ENCODE assay signal across 1 cellular context in the genomic region with DNA sequence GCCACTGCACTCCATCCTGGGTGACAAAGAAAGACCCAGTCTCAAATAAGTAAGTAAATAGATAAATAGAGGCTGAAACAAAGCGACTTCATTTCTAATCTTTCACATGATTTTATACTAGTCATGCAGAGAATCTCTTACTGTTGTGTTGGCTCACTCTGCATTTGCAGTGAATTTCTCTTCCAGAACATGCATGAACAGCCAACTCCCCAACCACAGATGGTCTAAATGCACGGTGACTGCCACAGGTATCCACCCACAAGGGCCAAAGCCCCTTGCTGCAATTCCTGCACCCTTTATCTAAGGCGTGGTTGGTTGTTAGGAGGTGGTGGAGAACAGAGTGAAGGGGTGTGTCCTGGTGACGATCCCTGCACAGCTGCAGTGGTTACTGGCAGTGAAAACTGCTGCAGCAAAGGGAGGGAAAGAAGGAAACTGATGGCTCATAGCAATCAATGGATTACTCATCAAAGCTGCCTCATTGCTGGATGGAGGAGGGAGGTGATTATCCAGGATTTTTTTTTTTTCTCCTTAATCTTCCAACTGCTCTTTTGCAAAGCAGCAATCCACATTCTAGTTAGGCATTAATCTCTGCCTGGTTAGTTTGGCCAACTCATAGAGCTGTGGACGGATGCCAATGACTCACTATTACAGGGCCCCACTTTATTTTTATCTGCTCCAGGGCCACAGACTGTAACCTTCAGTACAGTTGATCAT.
A peak's percentile ranks its signal among the peaks of the same experiment; 100 is the strongest.
TF ChIP-seq lines count a peak whose summit lies in the region.

No MANE protein-coding gene starts in this region.

TF ChIP-seq in GM12878, 131 proteins besides CTCF, POLR2A, EP300 and RAD21 (continued from another document and continues in another):
- TF ChIP-seq, protein P1, sequence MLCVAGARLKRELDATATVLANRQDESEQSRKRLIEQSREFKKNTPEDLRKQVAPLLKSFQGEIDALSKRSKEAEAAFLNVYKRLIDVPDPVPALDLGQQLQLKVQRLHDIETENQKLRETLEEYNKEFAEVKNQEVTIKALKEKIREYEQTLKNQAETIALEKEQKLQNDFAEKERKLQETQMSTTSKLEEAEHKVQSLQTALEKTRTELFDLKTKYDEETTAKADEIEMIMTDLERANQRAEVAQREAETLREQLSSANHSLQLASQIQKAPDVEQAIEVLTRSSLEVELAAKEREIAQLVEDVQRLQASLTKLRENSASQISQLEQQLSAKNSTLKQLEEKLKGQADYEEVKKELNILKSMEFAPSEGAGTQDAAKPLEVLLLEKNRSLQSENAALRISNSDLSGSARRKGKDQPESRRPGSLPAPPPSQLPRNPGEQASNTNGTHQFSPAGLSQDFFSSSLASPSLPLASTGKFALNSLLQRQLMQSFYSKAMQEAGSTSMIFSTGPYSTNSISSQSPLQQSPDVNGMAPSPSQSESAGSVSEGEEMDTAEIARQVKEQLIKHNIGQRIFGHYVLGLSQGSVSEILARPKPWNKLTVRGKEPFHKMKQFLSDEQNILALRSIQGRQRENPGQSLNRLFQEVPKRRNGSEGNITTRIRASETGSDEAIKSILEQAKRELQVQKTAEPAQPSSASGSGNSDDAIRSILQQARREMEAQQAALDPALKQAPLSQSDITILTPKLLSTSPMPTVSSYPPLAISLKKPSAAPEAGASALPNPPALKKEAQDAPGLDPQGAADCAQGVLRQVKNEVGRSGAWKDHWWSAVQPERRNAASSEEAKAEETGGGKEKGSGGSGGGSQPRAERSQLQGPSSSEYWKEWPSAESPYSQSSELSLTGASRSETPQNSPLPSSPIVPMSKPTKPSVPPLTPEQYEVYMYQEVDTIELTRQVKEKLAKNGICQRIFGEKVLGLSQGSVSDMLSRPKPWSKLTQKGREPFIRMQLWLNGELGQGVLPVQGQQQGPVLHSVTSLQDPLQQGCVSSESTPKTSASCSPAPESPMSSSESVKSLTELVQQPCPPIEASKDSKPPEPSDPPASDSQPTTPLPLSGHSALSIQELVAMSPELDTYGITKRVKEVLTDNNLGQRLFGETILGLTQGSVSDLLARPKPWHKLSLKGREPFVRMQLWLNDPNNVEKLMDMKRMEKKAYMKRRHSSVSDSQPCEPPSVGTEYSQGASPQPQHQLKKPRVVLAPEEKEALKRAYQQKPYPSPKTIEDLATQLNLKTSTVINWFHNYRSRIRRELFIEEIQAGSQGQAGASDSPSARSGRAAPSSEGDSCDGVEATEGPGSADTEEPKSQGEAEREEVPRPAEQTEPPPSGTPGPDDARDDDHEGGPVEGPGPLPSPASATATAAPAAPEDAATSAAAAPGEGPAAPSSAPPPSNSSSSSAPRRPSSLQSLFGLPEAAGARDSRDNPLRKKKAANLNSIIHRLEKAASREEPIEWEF (IDR thresholded peaks at IDR 0.05; ENCODE audit: insufficient replicate concordance, low read depth, low read length): no peak
- TF ChIP-seq KDM1A (IDR thresholded peaks at IDR 0.05; ENCODE audit: borderline replicate concordance) (no peak), ASH2L (IDR thresholded peaks at IDR 0.05; ENCODE audit: borderline replicate concordance, low read depth) (no peak), SMAD5 (IDR thresholded peaks at IDR 0.05; ENCODE audit: low read depth) (no peak), IKZF2 (IDR thresholded peaks at IDR 0.05) (peak; percentile 33 to 37; a peak in 3 of 4 replicates), ESRRA (IDR thresholded peaks at IDR 0.05; ENCODE audit: low read length) (no peak), NRF1 (conservative IDR thresholded peaks at IDR 0.05; ENCODE audit: low read depth, low read length) (no peak), BRCA1 (IDR thresholded peaks at IDR 0.05; ENCODE audit: low read depth, low read length) (no peak), POLR2AphosphoS5 (IDR thresholded peaks at IDR 0.05; ENCODE audit: low read length) (no peak), YBX1 (IDR thresholded peaks at IDR 0.05) (no peak), SP1 (IDR thresholded peaks at IDR 0.05; ENCODE audit: low read depth, low read length) (no peak), CREM (IDR thresholded peaks at IDR 0.05; ENCODE audit: low read depth) (0 out of 2 replicates have a peak, but pooled peaks have one; percentile 20), ZNF274 (IDR thresholded peaks at IDR 0.05; ENCODE audit: insufficient read depth, insufficient read length) (no peak), BACH1 (IDR thresholded peaks at IDR 0.05; ENCODE audit: borderline replicate concordance) (no peak), NBN (IDR thresholded peaks at IDR 0.05) (no peak), CHD2 (IDR thresholded peaks at IDR 0.05; ENCODE audit: borderline replicate concordance, low read depth, low read length) (no peak), FOXM1 (IDR thresholded peaks at IDR 0.05; ENCODE audit: low read depth, low read length) (no peak), SREBF2 (IDR thresholded peaks at IDR 0.05; ENCODE audit: low read length) (no peak), RB1 (IDR thresholded peaks at IDR 0.05; ENCODE audit: borderline replicate concordance) (no peak), NFYA (IDR thresholded peaks at IDR 0.05; ENCODE audit: borderline replicate concordance, low read depth, low read length) (no peak), NR2C1 (IDR thresholded peaks at IDR 0.05) (no peak), SMARCA5 (IDR thresholded peaks at IDR 0.05) (0 out of 2 replicates have a peak, but pooled peaks have one; percentile 7), SMAD1 (IDR thresholded peaks at IDR 0.05; ENCODE audit: low read depth, partially characterized antibody) (no peak), RUNX3 (IDR thresholded peaks at IDR 0.05; ENCODE audit: low read length) (no peak; the same call in none of the 2 replicates), GATAD2B (conservative IDR thresholded peaks at IDR 0.05; ENCODE audit: low read depth) (no peak), ZNF384 (IDR thresholded peaks at IDR 0.05; ENCODE audit: borderline replicate concordance, low read depth, low read length) (no peak), CREB1 (IDR thresholded peaks at IDR 0.05; ENCODE audit: low read depth) (no peak), GABPA (IDR thresholded peaks at IDR 0.05; ENCODE audit: low read depth) (no peak), CBFB (IDR thresholded peaks at IDR 0.05; ENCODE audit: low read depth) (no peak)
- TF ChIP-seq, protein P2, sequence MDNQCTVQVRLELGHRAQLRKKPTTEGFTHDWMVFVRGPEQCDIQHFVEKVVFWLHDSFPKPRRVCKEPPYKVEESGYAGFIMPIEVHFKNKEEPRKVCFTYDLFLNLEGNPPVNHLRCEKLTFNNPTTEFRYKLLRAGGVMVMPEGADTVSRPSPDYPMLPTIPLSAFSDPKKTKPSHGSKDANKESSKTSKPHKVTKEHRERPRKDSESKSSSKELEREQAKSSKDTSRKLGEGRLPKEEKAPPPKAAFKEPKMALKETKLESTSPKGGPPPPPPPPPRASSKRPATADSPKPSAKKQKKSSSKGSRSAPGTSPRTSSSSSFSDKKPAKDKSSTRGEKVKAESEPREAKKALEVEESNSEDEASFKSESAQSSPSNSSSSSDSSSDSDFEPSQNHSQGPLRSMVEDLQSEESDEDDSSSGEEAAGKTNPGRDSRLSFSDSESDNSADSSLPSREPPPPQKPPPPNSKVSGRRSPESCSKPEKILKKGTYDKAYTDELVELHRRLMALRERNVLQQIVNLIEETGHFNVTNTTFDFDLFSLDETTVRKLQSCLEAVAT (IDR thresholded peaks at IDR 0.05): no peak
- TF ChIP-seq, protein P3, sequence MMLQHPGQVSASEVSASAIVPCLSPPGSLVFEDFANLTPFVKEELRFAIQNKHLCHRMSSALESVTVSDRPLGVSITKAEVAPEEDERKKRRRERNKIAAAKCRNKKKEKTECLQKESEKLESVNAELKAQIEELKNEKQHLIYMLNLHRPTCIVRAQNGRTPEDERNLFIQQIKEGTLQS (IDR thresholded peaks at IDR 0.05; ENCODE audit: borderline replicate concordance, extremely low read depth, low read depth, low read length): no peak
- TF ChIP-seq, protein P4, sequence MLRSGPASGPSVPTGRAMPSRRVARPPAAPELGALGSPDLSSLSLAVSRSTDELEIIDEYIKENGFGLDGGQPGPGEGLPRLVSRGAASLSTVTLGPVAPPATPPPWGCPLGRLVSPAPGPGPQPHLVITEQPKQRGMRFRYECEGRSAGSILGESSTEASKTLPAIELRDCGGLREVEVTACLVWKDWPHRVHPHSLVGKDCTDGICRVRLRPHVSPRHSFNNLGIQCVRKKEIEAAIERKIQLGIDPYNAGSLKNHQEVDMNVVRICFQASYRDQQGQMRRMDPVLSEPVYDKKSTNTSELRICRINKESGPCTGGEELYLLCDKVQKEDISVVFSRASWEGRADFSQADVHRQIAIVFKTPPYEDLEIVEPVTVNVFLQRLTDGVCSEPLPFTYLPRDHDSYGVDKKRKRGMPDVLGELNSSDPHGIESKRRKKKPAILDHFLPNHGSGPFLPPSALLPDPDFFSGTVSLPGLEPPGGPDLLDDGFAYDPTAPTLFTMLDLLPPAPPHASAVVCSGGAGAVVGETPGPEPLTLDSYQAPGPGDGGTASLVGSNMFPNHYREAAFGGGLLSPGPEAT (IDR thresholded peaks at IDR 0.05; ENCODE audit: low read depth): 0 out of 2 replicates have a peak, but pooled peaks have one; percentile 24
- TF ChIP-seq, protein P5, sequence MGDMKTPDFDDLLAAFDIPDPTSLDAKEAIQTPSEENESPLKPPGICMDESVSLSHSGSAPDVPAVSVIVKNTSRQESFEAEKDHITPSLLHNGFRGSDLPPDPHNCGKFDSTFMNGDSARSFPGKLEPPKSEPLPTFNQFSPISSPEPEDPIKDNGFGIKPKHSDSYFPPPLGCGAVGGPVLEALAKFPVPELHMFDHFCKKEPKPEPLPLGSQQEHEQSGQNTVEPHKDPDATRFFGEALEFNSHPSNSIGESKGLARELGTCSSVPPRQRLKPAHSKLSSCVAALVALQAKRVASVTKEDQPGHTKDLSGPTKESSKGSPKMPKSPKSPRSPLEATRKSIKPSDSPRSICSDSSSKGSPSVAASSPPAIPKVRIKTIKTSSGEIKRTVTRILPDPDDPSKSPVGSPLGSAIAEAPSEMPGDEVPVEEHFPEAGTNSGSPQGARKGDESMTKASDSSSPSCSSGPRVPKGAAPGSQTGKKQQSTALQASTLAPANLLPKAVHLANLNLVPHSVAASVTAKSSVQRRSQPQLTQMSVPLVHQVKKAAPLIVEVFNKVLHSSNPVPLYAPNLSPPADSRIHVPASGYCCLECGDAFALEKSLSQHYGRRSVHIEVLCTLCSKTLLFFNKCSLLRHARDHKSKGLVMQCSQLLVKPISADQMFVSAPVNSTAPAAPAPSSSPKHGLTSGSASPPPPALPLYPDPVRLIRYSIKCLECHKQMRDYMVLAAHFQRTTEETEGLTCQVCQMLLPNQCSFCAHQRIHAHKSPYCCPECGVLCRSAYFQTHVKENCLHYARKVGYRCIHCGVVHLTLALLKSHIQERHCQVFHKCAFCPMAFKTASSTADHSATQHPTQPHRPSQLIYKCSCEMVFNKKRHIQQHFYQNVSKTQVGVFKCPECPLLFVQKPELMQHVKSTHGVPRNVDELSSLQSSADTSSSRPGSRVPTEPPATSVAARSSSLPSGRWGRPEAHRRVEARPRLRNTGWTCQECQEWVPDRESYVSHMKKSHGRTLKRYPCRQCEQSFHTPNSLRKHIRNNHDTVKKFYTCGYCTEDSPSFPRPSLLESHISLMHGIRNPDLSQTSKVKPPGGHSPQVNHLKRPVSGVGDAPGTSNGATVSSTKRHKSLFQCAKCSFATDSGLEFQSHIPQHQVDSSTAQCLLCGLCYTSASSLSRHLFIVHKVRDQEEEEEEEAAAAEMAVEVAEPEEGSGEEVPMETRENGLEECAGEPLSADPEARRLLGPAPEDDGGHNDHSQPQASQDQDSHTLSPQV (IDR thresholded peaks at IDR 0.05): no peak
- TF ChIP-seq, protein P6, sequence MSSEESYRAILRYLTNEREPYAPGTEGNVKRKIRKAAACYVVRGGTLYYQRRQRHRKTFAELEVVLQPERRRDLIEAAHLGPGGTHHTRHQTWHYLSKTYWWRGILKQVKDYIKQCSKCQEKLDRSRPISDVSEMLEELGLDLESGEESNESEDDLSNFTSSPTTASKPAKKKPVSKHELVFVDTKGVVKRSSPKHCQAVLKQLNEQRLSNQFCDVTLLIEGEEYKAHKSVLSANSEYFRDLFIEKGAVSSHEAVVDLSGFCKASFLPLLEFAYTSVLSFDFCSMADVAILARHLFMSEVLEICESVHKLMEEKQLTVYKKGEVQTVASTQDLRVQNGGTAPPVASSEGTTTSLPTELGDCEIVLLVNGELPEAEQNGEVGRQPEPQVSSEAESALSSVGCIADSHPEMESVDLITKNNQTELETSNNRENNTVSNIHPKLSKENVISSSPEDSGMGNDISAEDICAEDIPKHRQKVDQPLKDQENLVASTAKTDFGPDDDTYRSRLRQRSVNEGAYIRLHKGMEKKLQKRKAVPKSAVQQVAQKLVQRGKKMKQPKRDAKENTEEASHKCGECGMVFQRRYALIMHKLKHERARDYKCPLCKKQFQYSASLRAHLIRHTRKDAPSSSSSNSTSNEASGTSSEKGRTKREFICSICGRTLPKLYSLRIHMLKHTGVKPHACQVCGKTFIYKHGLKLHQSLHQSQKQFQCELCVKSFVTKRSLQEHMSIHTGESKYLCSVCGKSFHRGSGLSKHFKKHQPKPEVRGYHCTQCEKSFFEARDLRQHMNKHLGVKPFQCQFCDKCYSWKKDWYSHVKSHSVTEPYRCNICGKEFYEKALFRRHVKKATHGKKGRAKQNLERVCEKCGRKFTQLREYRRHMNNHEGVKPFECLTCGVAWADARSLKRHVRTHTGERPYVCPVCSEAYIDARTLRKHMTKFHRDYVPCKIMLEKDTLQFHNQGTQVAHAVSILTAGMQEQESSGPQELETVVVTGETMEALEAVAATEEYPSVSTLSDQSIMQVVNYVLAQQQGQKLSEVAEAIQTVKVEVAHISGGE (CRISPR knock-in tag; IDR thresholded peaks at IDR 0.05): no peak
- TF ChIP-seq, protein P7, sequence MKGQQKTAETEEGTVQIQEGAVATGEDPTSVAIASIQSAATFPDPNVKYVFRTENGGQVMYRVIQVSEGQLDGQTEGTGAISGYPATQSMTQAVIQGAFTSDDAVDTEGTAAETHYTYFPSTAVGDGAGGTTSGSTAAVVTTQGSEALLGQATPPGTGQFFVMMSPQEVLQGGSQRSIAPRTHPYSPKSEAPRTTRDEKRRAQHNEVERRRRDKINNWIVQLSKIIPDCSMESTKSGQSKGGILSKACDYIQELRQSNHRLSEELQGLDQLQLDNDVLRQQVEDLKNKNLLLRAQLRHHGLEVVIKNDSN (IDR thresholded peaks at IDR 0.05; ENCODE audit: borderline replicate concordance, extremely low read length, insufficient read depth, low read depth, low read length): no peak
- TF ChIP-seq, protein P8, sequence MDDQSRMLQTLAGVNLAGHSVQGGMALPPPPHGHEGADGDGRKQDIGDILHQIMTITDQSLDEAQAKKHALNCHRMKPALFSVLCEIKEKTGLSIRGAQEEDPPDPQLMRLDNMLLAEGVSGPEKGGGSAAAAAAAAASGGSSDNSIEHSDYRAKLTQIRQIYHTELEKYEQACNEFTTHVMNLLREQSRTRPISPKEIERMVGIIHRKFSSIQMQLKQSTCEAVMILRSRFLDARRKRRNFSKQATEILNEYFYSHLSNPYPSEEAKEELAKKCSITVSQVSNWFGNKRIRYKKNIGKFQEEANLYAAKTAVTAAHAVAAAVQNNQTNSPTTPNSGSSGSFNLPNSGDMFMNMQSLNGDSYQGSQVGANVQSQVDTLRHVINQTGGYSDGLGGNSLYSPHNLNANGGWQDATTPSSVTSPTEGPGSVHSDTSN (IDR thresholded peaks at IDR 0.05; ENCODE audit: insufficient replicate concordance, low read depth, low read length): no peak
- TF ChIP-seq, protein P9, sequence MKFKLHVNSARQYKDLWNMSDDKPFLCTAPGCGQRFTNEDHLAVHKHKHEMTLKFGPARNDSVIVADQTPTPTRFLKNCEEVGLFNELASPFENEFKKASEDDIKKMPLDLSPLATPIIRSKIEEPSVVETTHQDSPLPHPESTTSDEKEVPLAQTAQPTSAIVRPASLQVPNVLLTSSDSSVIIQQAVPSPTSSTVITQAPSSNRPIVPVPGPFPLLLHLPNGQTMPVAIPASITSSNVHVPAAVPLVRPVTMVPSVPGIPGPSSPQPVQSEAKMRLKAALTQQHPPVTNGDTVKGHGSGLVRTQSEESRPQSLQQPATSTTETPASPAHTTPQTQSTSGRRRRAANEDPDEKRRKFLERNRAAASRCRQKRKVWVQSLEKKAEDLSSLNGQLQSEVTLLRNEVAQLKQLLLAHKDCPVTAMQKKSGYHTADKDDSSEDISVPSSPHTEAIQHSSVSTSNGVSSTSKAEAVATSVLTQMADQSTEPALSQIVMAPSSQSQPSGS (IDR thresholded peaks at IDR 0.05; ENCODE audit: low read length): no peak
